ENCODE assay signal across 17 cellular contexts in genomic region chr17:82552580-82552979, GRCh38. TPM values are rescaled to one million over a fixed set of nuclear protein-coding genes. Genes with fewer than 3 reads are reported as not detected.
DNase-seq lines count a peak whose midpoint lies in the region; ATAC-seq and TF ChIP-seq lines count a peak whose summit lies in the region.
"Had no signal": no experiment of that assay in that cellular context is flagged by ENCODE, and none has a peak within 500 bp of the region (broad histone marks: within the 10 kb centered on the region; RNA-seq: fewer than 3 reads in every experiment).

No MANE protein-coding gene starts in this region.

- DNase-seq in cardiac muscle cell (ENCODE audit: low read depth in 1 of 2, low spot score in 1 of 2): no peak
- DNase-seq in cardiac septum (ENCODE audit: low spot score): no peak
- DNase-seq in dorsolateral prefrontal cortex: no peak
- no peak for DNase-seq in neural progenitor cell (ENCODE audit: low spot score)
- no peak for DNase-seq in uterus
- DNase-seq in ureter (ENCODE audit: low spot score): no peak
- DNase-seq in MV-4-11 (lab: John Stamatoyannopoulos, UW): no peak
- DNase-seq: effector CD4-positive, alpha-beta T cell; NCI-H2029 treated with DMSO at 0.1 percent for 48 hours; stimulated activated CD4-positive, alpha-beta T cell treated with anti-CD3 and anti-CD28 coated beads, Interleukin-2, amount 100 ng/mL, for 24 hours had no signal

- no peak overlapping the region for H2AFZ ChIP-seq in neural progenitor cell (replicated peaks)

- H3K27ac ChIP-seq in cardiac muscle cell: peak overlapping the region; percentile 5
- peak overlapping the region in 48 of 59 donors; percentile 4 to 80 (median 60) for H3K27ac ChIP-seq in dorsolateral prefrontal cortex
- H3K27ac ChIP-seq in neural progenitor cell: no peak overlapping the region
- peak overlapping the region; percentile 66 to 86 for H3K27ac ChIP-seq in uterus
- H3K27ac ChIP-seq: brain microvascular endothelial cell, left lung had no signal

- ATAC-seq in HG02642 (IDR thresholded peaks at IDR 0.05; ENCODE audit: poor library complexity, unreplicated experiment): no peak

- H3K9me3 ChIP-seq in cardiac muscle cell (ENCODE audit: low read depth) (no peaks in the 10 kb centered on the region), neural progenitor cell (ENCODE audit: low read depth) (no peaks in the 10 kb centered on the region), uterus (no peaks in the 10 kb centered on the region)
- H3K9me3 ChIP-seq: left lung, MG63, upper lobe of left lung had no signal

- H3K36me3 Mint-ChIP-seq in neural progenitor cell: peaks cover 7% of the 10 kb centered on the region
- H3K36me3 Mint-ChIP-seq: naive B cell had no signal

- H3K36me3 ChIP-seq in cardiac muscle cell: no peaks in the 10 kb centered on the region
- H3K36me3 ChIP-seq in neural progenitor cell: no peaks in the 10 kb centered on the region
- no peaks in the 10 kb centered on the region for H3K36me3 ChIP-seq in uterus
- H3K36me3 ChIP-seq: brain microvascular endothelial cell, left lung, upper lobe of left lung had no signal

- H3K27ac Mint-ChIP-seq in neural progenitor cell: peak overlapping the region; percentile 87
- H3K27ac Mint-ChIP-seq: activated B cell treated with CpG ODN at 0.5 μM for 24 hours had no signal

- no peak for TF ChIP-seq POLR2A in uterus (IDR thresholded peaks at IDR 0.05)

- H3K79me2 ChIP-seq in neural progenitor cell (ENCODE audit: low read depth): peaks cover 100% of the 10 kb centered on the region

- no peaks in the 10 kb centered on the region for H3K9me3 Mint-ChIP-seq in neural progenitor cell
- H3K9me3 Mint-ChIP-seq: activated B cell treated with CpG ODN at 0.5 μM for 24 hours had no signal

- H4K20me1 ChIP-seq in neural progenitor cell (ENCODE audit: low read depth): peaks cover 93% of the 10 kb centered on the region

- intact Hi-C loops in cardiac septum (cut with DNase I): loop anchor here (5.0 kb wide), 1 partner anchor 55 kb away; no protein-coding TSS in a partner anchor
- intact Hi-C loops in dorsolateral prefrontal cortex (cut with DNase I): loop anchor here in 1 of 2 donors (5.0 to 10.0 kb wide), 2 partner anchors 60 to 198 kb away; partner anchors contain the start of gene TEX19
- intact Hi-C loops in uterus (cut with DNase I; ENCODE audit: low total_unique reads): loop anchor here (10.0 kb wide), 1 partner anchor 58 kb away; no protein-coding TSS in a partner anchor

- TF ChIP-seq CTCF in cardiac muscle cell (IDR thresholded peaks at IDR 0.05; ENCODE audit: low read depth, low read length): no peak
- TF ChIP-seq CTCF in dorsolateral prefrontal cortex (IDR thresholded peaks at IDR 0.05 in 54 of 56, conservative IDR thresholded peaks at IDR 0.05 in 2 of 56; ENCODE audit: low read depth in 1 of 56, partially characterized antibody in 56 of 56): no peak
- TF ChIP-seq CTCF in neural progenitor cell (IDR thresholded peaks at IDR 0.05): no peak
- TF ChIP-seq CTCF in uterus (IDR thresholded peaks at IDR 0.05): no peak

- no peak overlapping the region for H3K4me3 Mint-ChIP-seq in neural progenitor cell
- H3K4me3 Mint-ChIP-seq: activated B cell treated with CpG ODN at 0.5 μM for 24 hours, naive B cell had no signal

- peaks cover 31% of the 10 kb centered on the region for H3K4me1 Mint-ChIP-seq in neural progenitor cell

- H3K9ac ChIP-seq in neural progenitor cell: no peak overlapping the region

- no peak overlapping the region for H3K4me3 ChIP-seq in cardiac muscle cell
- H3K4me3 ChIP-seq in dorsolateral prefrontal cortex: no peak overlapping the region
- no peak overlapping the region for H3K4me3 ChIP-seq in neural progenitor cell
- H3K4me3 ChIP-seq in uterus: no peak overlapping the region
- H3K4me3 ChIP-seq: left lung, MG63, upper lobe of left lung had no signal

- H3K27me3 ChIP-seq in cardiac muscle cell (no peaks in the 10 kb centered on the region), dorsolateral prefrontal cortex (no peaks in the 10 kb centered on the region), neural progenitor cell (no peaks in the 10 kb centered on the region), uterus (no peaks in the 10 kb centered on the region)
- H3K27me3 ChIP-seq: brain microvascular endothelial cell, left lung, MG63, upper lobe of left lung had no signal

- no peak overlapping the region for H3K4me2 ChIP-seq in neural progenitor cell

- peaks cover 16% of the 10 kb centered on the region for H3F3A ChIP-seq in neural progenitor cell (ENCODE audit: low read depth)

- H3K4me1 ChIP-seq in cardiac muscle cell (ENCODE audit: low read depth): peaks cover 22% of the 10 kb centered on the region
- H3K4me1 ChIP-seq in neural progenitor cell: no peaks in the 10 kb centered on the region
- peaks cover 0 to 7% of the 10 kb centered on the region in 2 donors for H3K4me1 ChIP-seq in uterus

- H3K27me3 Mint-ChIP-seq in neural progenitor cell (ENCODE audit: insufficient read depth, low read depth): peaks cover 5% of the 10 kb centered on the region
- H3K27me3 Mint-ChIP-seq: activated B cell treated with CpG ODN at 0.5 μM for 24 hours, naive B cell had no signal

RNA-seq across cellular contexts. Expression of gene FOXK2, which starts 33.0 kb away (rescaled TPM):
- 44.5 and 63.0 TPM in 2 replicates for total RNA-seq in cardiac muscle cell
- polyA plus RNA-seq in cardiac muscle cell: 22.0 and 26.7 TPM in 2 replicates
- total RNA-seq in cardiac septum: 40.2 TPM
- 100 to 1,000 TPM in 8 of 120 experiments, 10 to 100 TPM in 112; 65.0 to 126 (median 81.9) TPM for total RNA-seq in dorsolateral prefrontal cortex
- total RNA-seq in neural progenitor cell (ENCODE audit: low replicate concordance): 28.1 and 45.9 TPM in 2 replicates
- total RNA-seq in uterus: 10 to 100 TPM; 15.9 to 70.9 (median 42.7) TPM
- 67.2 TPM for total RNA-seq in ureter
